In the genomic region with DNA sequence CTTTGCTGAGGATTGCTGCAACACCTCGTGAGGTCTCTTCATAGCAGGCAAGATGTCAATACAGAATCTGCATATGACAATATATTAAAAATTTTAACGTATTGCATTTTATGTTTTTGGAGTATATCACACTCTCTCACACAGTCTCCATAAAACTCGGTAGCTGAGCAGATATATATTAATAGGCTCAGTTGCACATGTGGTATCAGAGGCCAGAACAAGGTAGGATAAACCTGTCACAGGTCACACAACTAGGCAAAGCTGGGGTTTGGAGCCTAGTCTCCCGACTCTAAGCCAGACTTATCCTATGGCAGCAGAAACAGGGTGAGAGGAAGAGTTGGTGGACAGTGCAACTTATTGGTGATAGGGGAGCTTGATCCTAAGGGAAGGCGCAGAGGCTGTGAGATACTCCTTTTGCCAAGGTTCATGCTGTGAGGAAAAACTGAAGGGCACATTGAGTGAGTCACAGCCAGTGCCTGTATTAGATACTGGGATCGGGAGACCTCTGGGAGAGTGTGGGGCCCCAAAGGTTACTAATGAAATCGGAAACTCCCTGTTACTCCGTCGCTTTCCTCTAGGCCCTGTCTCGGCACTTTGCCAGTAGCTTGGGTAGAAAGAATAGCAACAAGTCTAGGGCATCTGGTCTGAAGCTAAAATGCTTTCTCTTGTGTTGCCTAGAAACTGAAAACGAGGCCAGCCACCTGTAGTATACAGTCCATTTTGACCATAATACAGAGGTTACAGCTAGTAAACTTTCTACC, we compare ENCODE assay signal across 14 cellular contexts.
DNase-seq lines count a peak whose midpoint lies in the region; ATAC-seq and TF ChIP-seq lines count a peak whose summit lies in the region.
"Had no signal": no experiment of that assay in that cellular context is flagged by ENCODE, and none has a peak within 500 bp of the region (broad histone marks: within the 10 kb centered on the region; RNA-seq: fewer than 3 reads in every experiment).

No MANE protein-coding gene starts in this region.

- ATAC-seq in HG02840 (IDR thresholded peaks at IDR 0.05; ENCODE audit: low FRiP score, unreplicated experiment) (no peak), HG02763 (IDR thresholded peaks at IDR 0.05; ENCODE audit: unreplicated experiment) (no peak)
- ATAC-seq: esophagus mucosa had no signal

- H3K9me3 ChIP-seq in esophagus muscularis mucosa = no peaks in the 10 kb centered on the region
- H3K9me3 ChIP-seq: breast epithelium had no signal

- H3K4me1 ChIP-seq in esophagus muscularis mucosa = peaks cover 15 to 42% (median 30%) of the 10 kb centered on the region in 4 donors
- H3K4me1 ChIP-seq: breast epithelium had no signal

- intact Hi-C loops in esophagus muscularis mucosa (cut with DNase I) = no loop called here
- intact Hi-C loops in lower leg skin (cut with DNase I; ENCODE audit: low total_unique reads) = no loop called here

- TF ChIP-seq POLR2A in esophagus muscularis mucosa (IDR thresholded peaks at IDR 0.05; ENCODE audit: low read depth) = no peak
- TF ChIP-seq POLR2A in lower leg skin (IDR thresholded peaks at IDR 0.05) = no peak

- DNase-seq in DMS 273 (lab: John Stamatoyannopoulos, UW; ENCODE audit: unreplicated experiment) = peak; percentile 83
- peak; percentile 1 for DNase-seq in NCI-H2171 treated with DMSO at 0.1 percent for 48 hours (lab: John Stamatoyannopoulos, UW)
- DNase-seq in esophagus muscularis mucosa (ENCODE audit: extremely low spot score) = no peak
- DNase-seq in neural crest cell (ENCODE audit: low read depth, low spot score) = no peak
- no peak for DNase-seq in AML-193 (lab: John Stamatoyannopoulos, UW)
- DNase-seq in lower leg skin (ENCODE audit: low spot score in 2 of 2) = no peak
- DNase-seq: activated T-cell treated with anti-CD3 and anti-CD28 coated beads, Interleukin-2, amount 50 U/mL, for 24 hours; NCI-H524 treated with DMSO at 0.1 percent for 48 hours had no signal

- no peaks in the 10 kb centered on the region for H3K9me3 Mint-ChIP-seq in neural crest cell
- H3K9me3 Mint-ChIP-seq: activated T-cell treated with anti-CD3 and anti-CD28 coated beads, Interleukin-2, amount 50 U/mL, for 24 hours; nephron had no signal

- no peaks in the 10 kb centered on the region for H3K36me3 Mint-ChIP-seq in neural crest cell (ENCODE audit: low read depth)

- H3K4me3 ChIP-seq in esophagus muscularis mucosa (no peak overlapping the region), lower leg skin (ENCODE audit: low read depth, poor library complexity, severe bottlenecking) (no peak overlapping the region)
- H3K4me3 ChIP-seq: breast epithelium, SK-N-MC had no signal

- WGBS in esophagus muscularis mucosa = 72% methylated on average over 11 of the region's 11 CpGs
- 81% methylated on average over 11 of the region's 11 CpGs for WGBS in lower leg skin, 2 donors

- H3K27ac Mint-ChIP-seq in neural crest cell (ENCODE audit: unreplicated experiment) = peak overlapping the region; percentile 51
- H3K27ac Mint-ChIP-seq: activated T-cell treated with anti-CD3 and anti-CD28 coated beads, Interleukin-2, amount 50 U/mL, for 24 hours; nephron had no signal

- peaks cover 5 to 50% (median 10%) of the 10 kb centered on the region in 4 donors for H3K36me3 ChIP-seq in esophagus muscularis mucosa
- H3K36me3 ChIP-seq: breast epithelium had no signal

- H3K4me3 Mint-ChIP-seq in neural crest cell = no peak overlapping the region
- H3K4me3 Mint-ChIP-seq: activated T-cell treated with anti-CD3 and anti-CD28 coated beads, Interleukin-2, amount 50 U/mL, for 24 hours; nephron had no signal

- peak overlapping the region in 3 of 4 donors; percentile 4 to 53 (median 25) for H3K27ac ChIP-seq in esophagus muscularis mucosa (replicated peaks in 1 of 4)
- H3K27ac ChIP-seq: breast epithelium, SK-N-MC had no signal

- no peak for TF ChIP-seq CTCF in esophagus muscularis mucosa (IDR thresholded peaks at IDR 0.05)
- TF ChIP-seq CTCF in neural crest cell (conservative IDR thresholded peaks at IDR 0.05) = no peak
- no peak for TF ChIP-seq CTCF in lower leg skin (IDR thresholded peaks at IDR 0.05)

- H3K27me3 Mint-ChIP-seq in neural crest cell (ENCODE audit: low read depth) = no peaks in the 10 kb centered on the region
- H3K27me3 Mint-ChIP-seq: activated T-cell treated with anti-CD3 and anti-CD28 coated beads, Interleukin-2, amount 50 U/mL, for 24 hours had no signal

- no peaks in the 10 kb centered on the region for H3K4me1 Mint-ChIP-seq in neural crest cell
- H3K4me1 Mint-ChIP-seq: nephron had no signal

- no peak for TF ChIP-seq EP300 in esophagus muscularis mucosa (IDR thresholded peaks at IDR 0.05)

- H3K27me3 ChIP-seq in esophagus muscularis mucosa = no peaks in the 10 kb centered on the region
- H3K27me3 ChIP-seq: breast epithelium had no signal

Comparison
In these comparisons a context has a peak if more than half of its experiments do, and no peak if none do; other contexts are left out.
1. DNase-seq: peak in DMS 273 (single experiment) and NCI-H2171 treated with DMSO at 0.1 percent for 48 hours (single experiment); none in esophagus muscularis mucosa (single experiment), neural crest cell (single experiment), AML-193 (0 of 2) and lower leg skin (0 of 2).